ENCODE assay signal across 1 cellular context in the genomic region with DNA sequence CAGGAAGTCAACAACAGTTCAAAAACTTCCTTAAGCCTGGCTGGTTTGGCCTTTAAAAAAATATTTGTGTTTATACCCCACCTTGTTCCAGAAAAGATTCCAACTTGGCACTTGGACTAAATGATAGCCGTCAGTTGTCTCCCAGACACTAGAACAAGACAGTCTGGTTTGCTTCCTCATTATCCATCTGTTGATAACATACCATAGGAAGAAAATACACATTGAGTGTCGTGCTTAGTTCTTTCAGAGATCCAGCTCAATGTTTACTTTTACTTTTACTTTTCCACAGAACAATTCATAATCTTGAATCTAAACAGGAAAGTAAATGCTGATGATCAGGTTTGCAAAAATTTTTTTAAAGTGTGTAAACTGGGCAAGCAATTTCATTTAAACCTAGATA.
TF ChIP-seq lines count a peak whose summit lies in the region.

No MANE protein-coding gene starts in this region.

TF ChIP-seq in HCT116, 20 proteins besides CTCF, POLR2A, EP300 and RAD21 (continued from another document):
- TF ChIP-seq, protein P1, sequence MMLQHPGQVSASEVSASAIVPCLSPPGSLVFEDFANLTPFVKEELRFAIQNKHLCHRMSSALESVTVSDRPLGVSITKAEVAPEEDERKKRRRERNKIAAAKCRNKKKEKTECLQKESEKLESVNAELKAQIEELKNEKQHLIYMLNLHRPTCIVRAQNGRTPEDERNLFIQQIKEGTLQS (IDR thresholded peaks at IDR 0.05) = no peak
- TF ChIP-seq EGR1 (IDR thresholded peaks at IDR 0.05; ENCODE audit: low read depth) = no peak
- TF ChIP-seq ZFX (IDR thresholded peaks at IDR 0.05) = no peak
- TF ChIP-seq TCF7L2 (IDR thresholded peaks at IDR 0.05; ENCODE audit: borderline replicate concordance, extremely low read depth, insufficient read depth, insufficient read length) = no peak
- TF ChIP-seq, protein P2, sequence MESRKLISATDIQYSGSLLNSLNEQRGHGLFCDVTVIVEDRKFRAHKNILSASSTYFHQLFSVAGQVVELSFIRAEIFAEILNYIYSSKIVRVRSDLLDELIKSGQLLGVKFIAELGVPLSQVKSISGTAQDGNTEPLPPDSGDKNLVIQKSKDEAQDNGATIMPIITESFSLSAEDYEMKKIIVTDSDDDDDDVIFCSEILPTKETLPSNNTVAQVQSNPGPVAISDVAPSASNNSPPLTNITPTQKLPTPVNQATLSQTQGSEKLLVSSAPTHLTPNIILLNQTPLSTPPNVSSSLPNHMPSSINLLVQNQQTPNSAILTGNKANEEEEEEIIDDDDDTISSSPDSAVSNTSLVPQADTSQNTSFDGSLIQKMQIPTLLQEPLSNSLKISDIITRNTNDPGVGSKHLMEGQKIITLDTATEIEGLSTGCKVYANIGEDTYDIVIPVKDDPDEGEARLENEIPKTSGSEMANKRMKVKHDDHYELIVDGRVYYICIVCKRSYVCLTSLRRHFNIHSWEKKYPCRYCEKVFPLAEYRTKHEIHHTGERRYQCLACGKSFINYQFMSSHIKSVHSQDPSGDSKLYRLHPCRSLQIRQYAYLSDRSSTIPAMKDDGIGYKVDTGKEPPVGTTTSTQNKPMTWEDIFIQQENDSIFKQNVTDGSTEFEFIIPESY (IDR thresholded peaks at IDR 0.05; ENCODE audit: extremely low read depth, insufficient replicate concordance, low read length) = no peak
- TF ChIP-seq SIN3A (IDR thresholded peaks at IDR 0.05; ENCODE audit: low read depth) = no peak
- no peak for TF ChIP-seq EZH2 (IDR thresholded peaks at IDR 0.05)
- TF ChIP-seq YY1 (IDR thresholded peaks at IDR 0.05; ENCODE audit: extremely low read depth, insufficient replicate concordance, low read depth, low read length) = no peak
- TF ChIP-seq POLR2AphosphoS5 (IDR thresholded peaks at IDR 0.05; ENCODE audit: low read depth, low read length) = no peak
- TF ChIP-seq CEBPB (IDR thresholded peaks at IDR 0.05; ENCODE audit: low read depth) = no peak
- no peak for TF ChIP-seq EZH2phosphoT487 (IDR thresholded peaks at IDR 0.05; ENCODE audit: borderline replicate concordance)
- TF ChIP-seq FOSL1 (IDR thresholded peaks at IDR 0.05; ENCODE audit: low read depth) = no peak
- TF ChIP-seq ELF1 (IDR thresholded peaks at IDR 0.05; ENCODE audit: borderline replicate concordance, low read depth) = no peak
- TF ChIP-seq SP1 (IDR thresholded peaks at IDR 0.05; ENCODE audit: low read depth) = no peak
- no peak for TF ChIP-seq SRF (IDR thresholded peaks at IDR 0.05; ENCODE audit: low read depth)
TF ChIP-seq in HCT116: peak in this region for 0.
